In the genomic region with DNA sequence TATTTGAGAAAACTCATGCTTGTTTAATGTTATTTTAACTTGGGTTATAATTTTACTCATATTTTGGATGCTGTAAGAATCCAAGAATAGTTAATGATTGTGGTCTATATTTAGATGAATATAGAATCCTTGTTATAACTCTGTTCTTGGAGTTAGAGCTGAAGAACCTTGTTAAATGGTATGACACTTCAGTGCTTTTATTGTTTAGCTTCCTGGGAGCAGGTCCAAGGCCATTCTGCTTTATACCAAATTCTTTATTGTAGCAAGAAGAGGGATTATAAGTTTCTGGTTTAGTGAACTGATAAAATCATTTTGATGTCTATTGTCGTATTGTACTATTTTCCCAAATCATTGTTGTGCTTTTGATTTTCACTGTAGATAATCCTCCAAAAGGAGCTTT, we compare ENCODE assay signal across 23 cellular contexts.
"Had no signal": no experiment of that assay in that cellular context is flagged by ENCODE, and none has a peak within 500 bp of the region (broad histone marks: within the 10 kb centered on the region; RNA-seq: fewer than 3 reads in every experiment).

No MANE protein-coding gene starts in this region.

- H3K9me3 ChIP-seq: gastrocnemius medialis, tibial nerve, uterus had no signal

- H3K4me1 ChIP-seq: tibial nerve, uterus had no signal

- H3K4me1 Mint-ChIP-seq: activated B cell treated with CpG ODN at 0.5 μM for 24 hours; activated naive CD8-positive, alpha-beta T cell treated with anti-CD3 and anti-CD28 coated beads for 36 hours; mesothelial cell of epicardium; nephron progenitor cell had no signal

- H3K27me3 ChIP-seq: gastrocnemius medialis, tibial nerve, uterus had no signal

- H3K27me3 Mint-ChIP-seq: activated B cell treated with CpG ODN at 0.5 μM for 24 hours; activated CD4-positive, alpha-beta memory T cell treated with anti-CD3 and anti-CD28 coated beads for 36 hours; activated naive CD8-positive, alpha-beta T cell treated with anti-CD3 and anti-CD28 coated beads for 36 hours; activated T-helper 17 cell treated with anti-CD3 and anti-CD28 coated beads, Interleukin-2, amount 50 U/mL, for 72 hours; stimulated activated naive CD8-positive, alpha-beta T cell treated with anti-CD3 and anti-CD28 coated beads, Interleukin-15, Interleukin-2, amounts not matched to agents 100 ng/mL and 50 ng/mL, for 24 hours; T-cell had no signal

- ATAC-seq: activated T-helper 17 cell treated with anti-CD3 and anti-CD28 coated beads, Interleukin-2, amount 50 U/mL, for 72 hours; gastrocnemius medialis; T-cell had no signal

- H3K9me3 Mint-ChIP-seq: activated B cell treated with CpG ODN at 0.5 μM for 24 hours; activated CD4-positive, alpha-beta memory T cell treated with anti-CD3 and anti-CD28 coated beads for 36 hours; activated naive CD8-positive, alpha-beta T cell treated with anti-CD3 and anti-CD28 coated beads for 36 hours; activated T-helper 17 cell treated with anti-CD3 and anti-CD28 coated beads, Interleukin-2, amount 50 U/mL, for 72 hours; immature natural killer cell; mesothelial cell of epicardium; nephron progenitor cell; stimulated activated naive CD8-positive, alpha-beta T cell treated with anti-CD3 and anti-CD28 coated beads, Interleukin-15, Interleukin-2, amounts not matched to agents 100 ng/mL and 50 ng/mL, for 24 hours; T-cell had no signal

- DNase-seq: activated B cell treated with CpG ODN at 0.5 μM for 24 hours; activated CD4-positive, alpha-beta memory T cell treated with anti-CD3 and anti-CD28 coated beads for 36 hours; activated CD4-positive, alpha-beta T cell treated with anti-CD3 and anti-CD28 coated beads for 4 hours; activated naive CD4-positive, alpha-beta T cell; activated naive CD8-positive, alpha-beta T cell treated with anti-CD3 and anti-CD28 coated beads for 36 hours; amygdala; cerebellar nuclear complex; cortex of kidney; gastrocnemius medialis; head of caudate nucleus; immature natural killer cell; nephron progenitor cell; nucleus accumbens; small intestine; stimulated activated CD4-positive, alpha-beta T cell treated with anti-CD3 and anti-CD28 coated beads, Interleukin-15, amount 100 ng/mL, for 24 hours; stimulated activated CD4-positive, alpha-beta T cell treated with anti-CD3 and anti-CD28 coated beads, Interleukin-2, amount 100 ng/mL, for 48 hours; T-cell; uterus had no signal

- H3K27ac ChIP-seq: tibial nerve, uterus had no signal

- H3K4me3 Mint-ChIP-seq: activated B cell treated with CpG ODN at 0.5 μM for 24 hours; activated CD4-positive, alpha-beta memory T cell treated with anti-CD3 and anti-CD28 coated beads for 36 hours; activated naive CD8-positive, alpha-beta T cell treated with anti-CD3 and anti-CD28 coated beads for 36 hours; activated T-helper 17 cell treated with anti-CD3 and anti-CD28 coated beads, Interleukin-2, amount 50 U/mL, for 72 hours; immature natural killer cell; mesothelial cell of epicardium; nephron progenitor cell; stimulated activated naive CD8-positive, alpha-beta T cell treated with anti-CD3 and anti-CD28 coated beads, Interleukin-15, Interleukin-2, amounts not matched to agents 100 ng/mL and 50 ng/mL, for 24 hours; T-cell had no signal

- H3K4me3 ChIP-seq: gastrocnemius medialis, lung, tibial nerve, uterus had no signal

- H3K27ac Mint-ChIP-seq: activated B cell treated with CpG ODN at 0.5 μM for 24 hours; activated CD4-positive, alpha-beta memory T cell treated with anti-CD3 and anti-CD28 coated beads for 36 hours; activated naive CD8-positive, alpha-beta T cell treated with anti-CD3 and anti-CD28 coated beads for 36 hours; mesothelial cell of epicardium; nephron progenitor cell; stimulated activated naive CD8-positive, alpha-beta T cell treated with anti-CD3 and anti-CD28 coated beads, Interleukin-15, Interleukin-2, amounts not matched to agents 100 ng/mL and 50 ng/mL, for 24 hours; T-cell had no signal
